ENCODE assay signal across 24 cellular contexts in genomic region chr15:89058376-89058775, GRCh38.
"Had no signal": no experiment of that assay in that cellular context is flagged by ENCODE, and none has a peak within 500 bp of the region (broad histone marks: within the 10 kb centered on the region; RNA-seq: fewer than 3 reads in every experiment).

No MANE protein-coding gene starts in this region.

- H3K27ac ChIP-seq: adrenal gland, brain microvascular endothelial cell, lower lobe of right lung, ovary, right lobe of liver, thyroid gland had no signal

- H3K4me1 Mint-ChIP-seq: nephron had no signal

- H3K27me3 Mint-ChIP-seq: activated CD4-positive, alpha-beta T cell treated with anti-CD3 and anti-CD28 coated beads for 36 hours; progenitor cell of endocrine pancreas had no signal

- H3K36me3 ChIP-seq: adrenal gland, brain microvascular endothelial cell, lower lobe of right lung, ovary, right lobe of liver, thyroid gland had no signal

- H3K27me3 ChIP-seq: adrenal gland, brain microvascular endothelial cell, ovary, right lobe of liver, thyroid gland had no signal

- FAIRE-seq: astrocyte, frontal cortex had no signal

- H3K4me3 ChIP-seq: adrenal gland, lower lobe of right lung, ovary, right lobe of liver, thyroid gland had no signal

- H3K4me3 Mint-ChIP-seq: activated CD4-positive, alpha-beta T cell treated with anti-CD3 and anti-CD28 coated beads for 36 hours; activated T-cell treated with anti-CD3 and anti-CD28 coated beads, Interleukin-2, amount 50 U/mL, for 72 hours; endodermal cell; nephron; stimulated activated effector memory CD8-positive, alpha-beta T cell treated with anti-CD3 and anti-CD28 coated beads, Interleukin-12 subunit alpha, Interleukin-12 subunit beta, amount 100 ng/mL, for 72 hours; stimulated activated naive CD8-positive, alpha-beta T cell treated with anti-CD3 and anti-CD28 coated beads, Interleukin-15, Interleukin-2, amounts not matched to agents 100 ng/mL and 50 ng/mL, for 24 hours; T-helper 2 cell treated with Interferon-gamma antibody and Interleukin-4, amounts not matched to agents 5 μg/mL and 100 μg/mL, for 36 hours had no signal

- H3K4me1 ChIP-seq: adrenal gland, right lobe of liver had no signal

- H3K9me3 Mint-ChIP-seq: activated naive CD4-positive, alpha-beta T cell treated with anti-CD3 and anti-CD28 coated beads, Interleukin-2, amount 50 U/mL, for 72 hours; activated T-cell treated with anti-CD3 and anti-CD28 coated beads, Interleukin-2, amount 50 U/mL, for 72 hours; endodermal cell; nephron; stimulated activated effector memory CD8-positive, alpha-beta T cell treated with anti-CD3 and anti-CD28 coated beads, Interleukin-12 subunit alpha, Interleukin-12 subunit beta, amount 100 ng/mL, for 72 hours; stimulated activated naive CD8-positive, alpha-beta T cell treated with anti-CD3 and anti-CD28 coated beads, Interleukin-15, Interleukin-2, amounts not matched to agents 100 ng/mL and 50 ng/mL, for 24 hours; T-helper 2 cell treated with Interferon-gamma antibody and Interleukin-4, amounts not matched to agents 5 μg/mL and 100 μg/mL, for 36 hours had no signal

- H3K9me3 ChIP-seq: adrenal gland, lower lobe of right lung, ovary, right lobe of liver, thyroid gland had no signal

- DNase-seq: activated CD4-positive, alpha-beta T cell treated with anti-CD3 and anti-CD28 coated beads for 36 hours; activated CD4-positive, CD25-positive, alpha-beta regulatory T cell; activated naive CD4-positive, alpha-beta T cell; activated T-cell treated with anti-CD3 and anti-CD28 coated beads for 4 hours; activated T-cell treated with anti-CD3 and anti-CD28 coated beads, Interleukin-2, amount 50 U/mL, for 72 hours; adrenal gland; brain microvascular endothelial cell; endodermal cell; kidney glomerular epithelial cell; lower lobe of right lung; mesendoderm; ovary; right lobe of liver; stimulated activated CD4-positive, alpha-beta T cell treated with anti-CD3 and anti-CD28 coated beads, Interleukin-4, amount 100 ng/mL, for 1 hour; T-helper 1 cell; thyroid gland had no signal

- H3K36me3 Mint-ChIP-seq: activated naive CD4-positive, alpha-beta T cell treated with anti-CD3 and anti-CD28 coated beads, Interleukin-2, amount 50 U/mL, for 72 hours; stimulated activated effector memory CD8-positive, alpha-beta T cell treated with anti-CD3 and anti-CD28 coated beads, Interleukin-12 subunit alpha, Interleukin-12 subunit beta, amount 100 ng/mL, for 72 hours had no signal

- H3K27ac Mint-ChIP-seq: activated CD4-positive, alpha-beta T cell treated with anti-CD3 and anti-CD28 coated beads for 36 hours; activated naive CD4-positive, alpha-beta T cell treated with anti-CD3 and anti-CD28 coated beads, Interleukin-2, amount 50 U/mL, for 72 hours; activated T-cell treated with anti-CD3 and anti-CD28 coated beads, Interleukin-2, amount 50 U/mL, for 72 hours; endodermal cell; nephron; progenitor cell of endocrine pancreas; stimulated activated effector memory CD8-positive, alpha-beta T cell treated with anti-CD3 and anti-CD28 coated beads, Interleukin-12 subunit alpha, Interleukin-12 subunit beta, amount 100 ng/mL, for 72 hours; T-helper 2 cell treated with Interferon-gamma antibody and Interleukin-4, amounts not matched to agents 5 μg/mL and 100 μg/mL, for 36 hours had no signal
